Comparison of ENCODE assay signal across 8 cellular contexts in the genomic region with DNA sequence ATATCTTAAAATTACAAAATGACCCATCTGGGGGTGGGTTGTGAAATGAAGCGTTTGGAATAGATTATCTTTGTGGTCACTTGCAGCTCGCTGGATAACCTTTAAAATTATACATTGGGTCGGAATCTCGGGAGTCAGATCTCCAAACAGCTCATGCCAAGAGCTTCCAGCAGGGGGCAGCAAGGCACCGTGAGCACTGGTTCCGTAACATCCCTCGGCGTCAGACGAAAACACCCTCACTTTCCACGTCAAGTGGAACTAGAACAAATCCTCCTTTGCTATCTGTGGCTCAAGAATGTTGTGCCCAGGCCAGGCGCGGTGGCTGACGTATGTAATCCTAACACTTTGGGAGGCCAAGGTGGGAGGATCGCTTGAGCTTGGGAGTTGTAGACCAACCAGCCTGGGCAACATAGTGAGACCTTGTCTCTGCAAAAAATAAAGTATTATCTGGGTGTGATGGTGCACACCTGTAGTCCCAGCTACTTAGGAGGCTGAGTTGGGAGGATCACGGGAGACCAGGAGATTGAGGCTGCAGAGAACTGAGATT. TPM values are rescaled to one million over a fixed set of nuclear protein-coding genes. Genes with fewer than 3 reads are reported as not detected.
A peak's percentile ranks its signal among the peaks of the same experiment; 100 is the strongest.
DNase-seq lines count a peak whose midpoint lies in the region; ATAC-seq and TF ChIP-seq lines count a peak whose summit lies in the region.

No MANE protein-coding gene starts in this region.

- H3K4me1 ChIP-seq in SJSA1 (replicated peaks) (peaks cover 13% of the 10 kb centered on the region), osteoblast (ENCODE audit: insufficient read depth, low read length) (peaks cover 17% of the 10 kb centered on the region), suprapubic skin (peaks cover 19% of the 10 kb centered on the region)

- H3K4me3 ChIP-seq in MG63 (no peak overlapping the region), SJSA1 (no peak overlapping the region), osteoblast (ENCODE audit: insufficient read depth, low read length) (no peak overlapping the region), suprapubic skin (no peak overlapping the region)

- peak; percentile 94 for TF ChIP-seq CTCF in GM12874 (IDR thresholded peaks at IDR 0.05; ENCODE audit: insufficient read depth, low read depth, low read length)
- peak; percentile 99 for TF ChIP-seq CTCF in osteoblast (IDR thresholded peaks at IDR 0.05; ENCODE audit: extremely low read depth, low read depth, low read length)
- TF ChIP-seq CTCF in suprapubic skin (IDR thresholded peaks at IDR 0.05): peak; percentile 87 to 99

- no peaks in the 10 kb centered on the region for H4K20me1 ChIP-seq in osteoblast (ENCODE audit: insufficient read depth, low read length)

- H3K36me3 ChIP-seq in MG63 (peaks cover 4% of the 10 kb centered on the region), SJSA1 (peaks cover 13% of the 10 kb centered on the region; the same call in 1 of the 2 replicates), osteoblast (ENCODE audit: insufficient read depth, low read length) (peaks cover 40% of the 10 kb centered on the region), suprapubic skin (peaks cover 33% of the 10 kb centered on the region)

- TF ChIP-seq EP300 in suprapubic skin (IDR thresholded peaks at IDR 0.05): no peak

- no peak for TF ChIP-seq POLR2A in suprapubic skin (IDR thresholded peaks at IDR 0.05)

- DNase-seq in MG63 (peak; percentile 64), SJSA1 (ENCODE audit: low read depth in 1 of 2, low spot score in 2 of 2) (peak; percentile 54 to 72), foreskin melanocyte (peak; percentile 59), osteoblast (ENCODE audit: insufficient read length, low spot score, missing footprints) (peak; percentile 91), suprapubic skin (ENCODE audit: low spot score in 2 of 2) (peak; percentile 94 to 96)
- DNase-seq in activated effector memory CD4-positive, alpha-beta T cell treated with anti-CD3 and anti-CD28 coated beads, Interleukin-2, amount 50 U/mL, for 16 hours: peak; percentile 90

- no peak overlapping the region for H3K27ac ChIP-seq in SJSA1
- H3K27ac ChIP-seq in osteoblast (ENCODE audit: low read depth, low read length): peak overlapping the region; percentile 60
- no peak overlapping the region for H3K27ac ChIP-seq in suprapubic skin

- ATAC-seq in HG03342 (IDR thresholded peaks at IDR 0.05; ENCODE audit: unreplicated experiment): no peak

- peak overlapping the region; percentile 53 for H3K4me2 ChIP-seq in osteoblast (ENCODE audit: insufficient read depth, low read length)

- 7% methylated on average over 15 of the region's 15 CpGs for WGBS in suprapubic skin

- no peaks in the 10 kb centered on the region for H3K79me2 ChIP-seq in osteoblast (ENCODE audit: insufficient read depth, low read length)

- H3K9me3 ChIP-seq in MG63: no peaks in the 10 kb centered on the region
- H3K9me3 ChIP-seq in SJSA1 (replicated peaks): no peaks in the 10 kb centered on the region
- no peaks in the 10 kb centered on the region for H3K9me3 ChIP-seq in osteoblast (ENCODE audit: low read depth, low read length)
- no peaks in the 10 kb centered on the region for H3K9me3 ChIP-seq in suprapubic skin

- H2AFZ ChIP-seq in osteoblast (ENCODE audit: low read length): no peak overlapping the region

- H3K27me3 ChIP-seq in MG63 (no peaks in the 10 kb centered on the region), SJSA1 (replicated peaks) (no peaks in the 10 kb centered on the region), osteoblast (ENCODE audit: insufficient read depth, low read length) (no peaks in the 10 kb centered on the region), suprapubic skin (no peaks in the 10 kb centered on the region)

RNA-seq across cellular contexts. Expression of a gene that starts 31.1 kb away (rescaled TPM):
- 50.0 and 56.7 TPM in 2 replicates for total RNA-seq in MG63 (2014; rRNA removed; shearing (Covaris generic); ENCODE audit: low replicate concordance)
- total RNA-seq in SJSA1 (2014; rRNA removed; shearing (Covaris generic)): 31.8 and 42.2 TPM in 2 replicates
- total RNA-seq in osteoblast: 19.5 and 21.8 TPM in 2 replicates
- 10 to 100 TPM; 20.6 to 30.1 (median 24.8) TPM for total RNA-seq in suprapubic skin
